ENCODE assay signal across 30 cellular contexts in the genomic region with DNA sequence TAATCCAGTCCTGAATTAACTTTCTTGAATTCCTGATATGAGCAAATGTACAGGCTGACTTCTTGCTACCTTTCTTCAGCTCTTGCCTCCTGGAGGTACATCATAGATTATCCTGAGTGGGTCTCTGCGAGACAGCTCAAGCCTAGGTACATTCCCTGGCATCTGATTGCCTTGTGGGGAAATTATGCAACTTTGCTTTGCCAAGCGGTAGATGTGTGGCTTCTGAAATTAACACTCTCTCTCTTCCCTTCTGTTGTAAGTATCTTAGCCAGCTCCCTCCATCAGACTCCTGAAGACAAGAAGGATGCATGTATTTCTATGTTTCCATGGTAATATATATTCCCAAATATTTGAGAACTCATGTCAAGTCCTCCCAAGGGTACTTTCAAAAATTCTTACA.
"Had no signal": no experiment of that assay in that cellular context is flagged by ENCODE, and none has a peak within 500 bp of the region (broad histone marks: within the 10 kb centered on the region; RNA-seq: fewer than 3 reads in every experiment).

No MANE protein-coding gene starts in this region.

- H3K4me1 ChIP-seq: left lung, neural progenitor cell, right atrium auricular region, right lobe of liver, testis, upper lobe of right lung had no signal

- H3K27ac Mint-ChIP-seq: mesothelial cell of epicardium; natural killer cell; nephron progenitor cell; neural progenitor cell; progenitor cell of endocrine pancreas; stimulated activated memory B cell treated with anti-CD40 and anti-IgM and Interleukin-4, amounts not matched to agents 10 μg/mL and 1 μg/mL and 100 μg/mL, for 72 hours; stimulated activated naive CD8-positive, alpha-beta T cell treated with anti-CD3 and anti-CD28 coated beads, Interleukin-15, amount 100 ng/mL, for 72 hours had no signal

- H3K27ac ChIP-seq: hepatocyte, left lung, neural progenitor cell, neutrophil, ovary, right atrium auricular region, right lobe of liver, testis, tibial artery, upper lobe of right lung had no signal

- H3K27me3 Mint-ChIP-seq: naive B cell; stimulated activated memory B cell treated with anti-CD40 and anti-IgM and Interleukin-4, amounts not matched to agents 10 μg/mL and 1 μg/mL and 100 μg/mL, for 72 hours; stimulated activated naive CD8-positive, alpha-beta T cell treated with anti-CD3 and anti-CD28 coated beads, Interleukin-15, amount 100 ng/mL, for 72 hours had no signal

- DNase-seq: heart right ventricle; kidney glomerular epithelial cell; left colon; left lung; mesendoderm; naive B cell; natural killer cell; nephron progenitor cell; ovary; right lobe of liver; stimulated activated CD4-positive, alpha-beta T cell treated with anti-CD3 and anti-CD28 coated beads, Interleukin-1b, Interleukin-23, amount 100 ng/mL, for 48 hours; stimulated activated CD4-positive, alpha-beta T cell treated with anti-CD3 and anti-CD28 coated beads, Interleukin-2, amount 100 ng/mL, for 48 hours; stimulated activated CD4-positive, alpha-beta T cell treated with anti-CD3 and anti-CD28 coated beads, Interleukin-4, amount 100 ng/mL, for 4 hours; stimulated activated CD8-positive, alpha-beta memory T cell treated with anti-CD3 and anti-CD28 coated beads, Interleukin-4, amount 100 ng/mL, for 48 hours; stimulated activated naive CD4-positive, alpha-beta T cell treated with Interleukin-2 at 50 U/mL for 16 hours; stimulated activated naive CD8-positive, alpha-beta T cell treated with anti-CD3 and anti-CD28 coated beads, Interleukin-15, amount 100 ng/mL, for 72 hours; substantia nigra; testis; tibial artery; trophoblast cell; upper lobe of right lung had no signal

- H3K79me2 ChIP-seq: hepatocyte had no signal

- H3K4me2 ChIP-seq: hepatocyte, neural progenitor cell, smooth muscle cell had no signal

- H3K9me3 Mint-ChIP-seq: mesothelial cell of epicardium; naive B cell; natural killer cell; nephron progenitor cell; neural progenitor cell; stimulated activated memory B cell treated with anti-CD40 and anti-IgM and Interleukin-4, amounts not matched to agents 10 μg/mL and 1 μg/mL and 100 μg/mL, for 72 hours had no signal

- H3K4me1 Mint-ChIP-seq: naive B cell; nephron progenitor cell; neural progenitor cell; stimulated activated memory B cell treated with anti-CD40 and anti-IgM and Interleukin-4, amounts not matched to agents 10 μg/mL and 1 μg/mL and 100 μg/mL, for 72 hours had no signal

- H2AFZ ChIP-seq: hepatocyte, neural progenitor cell had no signal

- H3K4me3 ChIP-seq: heart right ventricle, hepatocyte, left lung, lung, neural progenitor cell, ovary, right atrium auricular region, right lobe of liver, smooth muscle cell, testis, tibial artery, upper lobe of right lung had no signal

- H3K36me3 Mint-ChIP-seq: mesothelial cell of epicardium; naive B cell; natural killer cell; neural progenitor cell; stimulated activated memory B cell treated with anti-CD40 and anti-IgM and Interleukin-4, amounts not matched to agents 10 μg/mL and 1 μg/mL and 100 μg/mL, for 72 hours had no signal

- H3K9me3 ChIP-seq: heart right ventricle, left lung, neutrophil, ovary, right atrium auricular region, right lobe of liver, testis, tibial artery, upper lobe of right lung had no signal

- H3K4me3 Mint-ChIP-seq: mesothelial cell of epicardium; naive B cell; natural killer cell; nephron progenitor cell; neural progenitor cell; stimulated activated memory B cell treated with anti-CD40 and anti-IgM and Interleukin-4, amounts not matched to agents 10 μg/mL and 1 μg/mL and 100 μg/mL, for 72 hours; stimulated activated naive CD8-positive, alpha-beta T cell treated with anti-CD3 and anti-CD28 coated beads, Interleukin-15, amount 100 ng/mL, for 72 hours had no signal

- H3K27me3 ChIP-seq: heart right ventricle, hepatocyte, left lung, neural progenitor cell, neutrophil, ovary, right atrium auricular region, right lobe of liver, testis, tibial artery, upper lobe of right lung had no signal

- H3K36me3 ChIP-seq: heart right ventricle, left lung, neural progenitor cell, neutrophil, ovary, right atrium auricular region, right lobe of liver, tibial artery, upper lobe of right lung had no signal

- ATAC-seq: left colon; left lung; natural killer cell; right lobe of liver; stimulated activated memory B cell treated with anti-CD40 and anti-IgM and Interleukin-4, amounts not matched to agents 10 μg/mL and 1 μg/mL and 100 μg/mL, for 72 hours; stimulated activated naive CD8-positive, alpha-beta T cell treated with anti-CD3 and anti-CD28 coated beads, Interleukin-15, amount 100 ng/mL, for 72 hours; upper lobe of right lung had no signal
